Comparison of ENCODE assay signal across 1 cellular context in genomic region chr1:66733348-66734017, GRCh38.
TF ChIP-seq lines count a peak whose summit lies in the region.

No MANE protein-coding gene starts in this region.

TF ChIP-seq in K562, 482 proteins besides CTCF, POLR2A, EP300 and RAD21 (continued from another document):
- TF ChIP-seq ZNF449 (CRISPR knock-in tag; IDR thresholded peaks at IDR 0.05) (no peak), ZNF407 (IDR thresholded peaks at IDR 0.05; ENCODE audit: low read depth) (no peak), GABPA (tag; conservative IDR thresholded peaks at IDR 0.05; ENCODE audit: low read depth) (no peak), KHSRP (IDR thresholded peaks at IDR 0.05) (no peak), PHB (CRISPR knock-in tag; IDR thresholded peaks at IDR 0.05) (no peak), NFRKB (IDR thresholded peaks at IDR 0.05; ENCODE audit: low read depth) (no peak), CREB5 (CRISPR knock-in tag; IDR thresholded peaks at IDR 0.05) (no peak), CTBP1 (IDR thresholded peaks at IDR 0.05; ENCODE audit: borderline replicate concordance) (no peak), PRMT5 (CRISPR knock-in tag; IDR thresholded peaks at IDR 0.05) (no peak), RBM34 (IDR thresholded peaks at IDR 0.05; ENCODE audit: borderline replicate concordance, insufficient read depth, low read length) (no peak), ZNF444 (CRISPR knock-in tag; IDR thresholded peaks at IDR 0.05) (no peak)
- TF ChIP-seq, protein P1, sequence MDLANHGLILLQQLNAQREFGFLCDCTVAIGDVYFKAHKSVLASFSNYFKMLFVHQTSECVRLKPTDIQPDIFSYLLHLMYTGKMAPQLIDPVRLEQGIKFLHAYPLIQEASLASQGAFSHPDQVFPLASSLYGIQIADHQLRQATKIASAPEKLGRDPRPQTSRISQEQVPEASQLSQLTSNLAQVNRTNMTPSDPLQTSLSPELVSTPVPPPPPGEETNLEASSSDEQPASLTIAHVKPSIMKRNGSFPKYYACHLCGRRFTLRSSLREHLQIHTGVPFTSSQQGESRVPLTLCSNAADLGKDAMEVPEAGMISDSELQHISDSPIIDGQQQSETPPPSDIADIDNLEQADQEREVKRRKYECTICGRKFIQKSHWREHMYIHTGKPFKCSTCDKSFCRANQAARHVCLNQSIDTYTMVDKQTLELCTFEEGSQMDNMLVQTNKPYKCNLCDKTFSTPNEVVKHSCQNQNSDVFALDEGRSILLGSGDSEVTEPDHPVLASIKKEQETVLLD (IDR thresholded peaks at IDR 0.05): no peak
- TF ChIP-seq, protein P2, sequence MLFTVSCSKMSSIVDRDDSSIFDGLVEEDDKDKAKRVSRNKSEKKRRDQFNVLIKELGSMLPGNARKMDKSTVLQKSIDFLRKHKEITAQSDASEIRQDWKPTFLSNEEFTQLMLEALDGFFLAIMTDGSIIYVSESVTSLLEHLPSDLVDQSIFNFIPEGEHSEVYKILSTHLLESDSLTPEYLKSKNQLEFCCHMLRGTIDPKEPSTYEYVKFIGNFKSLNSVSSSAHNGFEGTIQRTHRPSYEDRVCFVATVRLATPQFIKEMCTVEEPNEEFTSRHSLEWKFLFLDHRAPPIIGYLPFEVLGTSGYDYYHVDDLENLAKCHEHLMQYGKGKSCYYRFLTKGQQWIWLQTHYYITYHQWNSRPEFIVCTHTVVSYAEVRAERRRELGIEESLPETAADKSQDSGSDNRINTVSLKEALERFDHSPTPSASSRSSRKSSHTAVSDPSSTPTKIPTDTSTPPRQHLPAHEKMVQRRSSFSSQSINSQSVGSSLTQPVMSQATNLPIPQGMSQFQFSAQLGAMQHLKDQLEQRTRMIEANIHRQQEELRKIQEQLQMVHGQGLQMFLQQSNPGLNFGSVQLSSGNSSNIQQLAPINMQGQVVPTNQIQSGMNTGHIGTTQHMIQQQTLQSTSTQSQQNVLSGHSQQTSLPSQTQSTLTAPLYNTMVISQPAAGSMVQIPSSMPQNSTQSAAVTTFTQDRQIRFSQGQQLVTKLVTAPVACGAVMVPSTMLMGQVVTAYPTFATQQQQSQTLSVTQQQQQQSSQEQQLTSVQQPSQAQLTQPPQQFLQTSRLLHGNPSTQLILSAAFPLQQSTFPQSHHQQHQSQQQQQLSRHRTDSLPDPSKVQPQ (CRISPR knock-in tag; IDR thresholded peaks at IDR 0.05; ENCODE audit: borderline replicate concordance): no peak
